Comparison of ENCODE assay signal across 20 cellular contexts in genomic region chr9:32877639-32878217, GRCh38.
DNase-seq lines count a peak whose midpoint lies in the region; ATAC-seq and TF ChIP-seq lines count a peak whose summit lies in the region.
"Had no signal": no experiment of that assay in that cellular context is flagged by ENCODE, and none has a peak within 500 bp of the region (broad histone marks: within the 10 kb centered on the region; RNA-seq: fewer than 3 reads in every experiment).

No MANE protein-coding gene starts in this region.

- H3K36me3 Mint-ChIP-seq in progenitor cell of endocrine pancreas (ENCODE audit: insufficient read depth), result no peaks in the 10 kb centered on the region
- H3K36me3 Mint-ChIP-seq: activated naive CD4-positive, alpha-beta T cell treated with anti-CD3 and anti-CD28 coated beads, Interleukin-2, amount 50 U/mL, for 72 hours had no signal

- H3K27ac ChIP-seq in left ventricle myocardium inferior (replicated peaks) (peak overlapping the region; percentile 52), right cardiac atrium (ENCODE audit: low read length) (no peak overlapping the region), sigmoid colon (no peak overlapping the region)
- H3K27ac ChIP-seq: upper lobe of right lung had no signal

- peaks cover 2% of the 10 kb centered on the region for H3K4me1 Mint-ChIP-seq in progenitor cell of endocrine pancreas (ENCODE audit: low read depth)

- intact Hi-C loops in left ventricle myocardium inferior (cut with micrococcal nuclease), result no loop called here
- intact Hi-C loops in right cardiac atrium (cut with DNase I), result loop anchor here in 1 of 4 donors (10.0 kb wide), 1 partner anchor 93 kb away; the partner anchor contains the start of gene TMEM215
- intact Hi-C loops in sigmoid colon (cut with DNase I), result no loop called here

- H3K27me3 Mint-ChIP-seq in progenitor cell of endocrine pancreas, result peaks cover 17% of the 10 kb centered on the region

- no peak for TF ChIP-seq EP300 in sigmoid colon (IDR thresholded peaks at IDR 0.05)

- no peak for TF ChIP-seq POLR2A in sigmoid colon (IDR thresholded peaks at IDR 0.05)

- no peaks in the 10 kb centered on the region for H3K9me3 ChIP-seq in left ventricle myocardium inferior (replicated peaks)
- H3K9me3 ChIP-seq in right cardiac atrium (ENCODE audit: control insufficient read depth, low read length), result no peaks in the 10 kb centered on the region
- no peaks in the 10 kb centered on the region for H3K9me3 ChIP-seq in sigmoid colon
- H3K9me3 ChIP-seq: upper lobe of right lung had no signal

- H3K27ac Mint-ChIP-seq in progenitor cell of endocrine pancreas, result no peak overlapping the region
- H3K27ac Mint-ChIP-seq: activated naive CD4-positive, alpha-beta T cell treated with anti-CD3 and anti-CD28 coated beads, Interleukin-2, amount 50 U/mL, for 72 hours; B cell had no signal

- peaks cover 29% of the 10 kb centered on the region for H3K4me1 ChIP-seq in left ventricle myocardium inferior
- no peaks in the 10 kb centered on the region for H3K4me1 ChIP-seq in right cardiac atrium (ENCODE audit: control insufficient read depth, insufficient read depth, low read length)
- no peaks in the 10 kb centered on the region for H3K4me1 ChIP-seq in sigmoid colon
- H3K4me1 ChIP-seq: upper lobe of right lung had no signal

- no peak overlapping the region for H3K4me3 Mint-ChIP-seq in progenitor cell of endocrine pancreas (ENCODE audit: low read depth)
- H3K4me3 Mint-ChIP-seq: B cell had no signal

- TF ChIP-seq CTCF in left ventricle myocardium inferior (IDR thresholded peaks at IDR 0.05; ENCODE audit: borderline replicate concordance), result no peak
- TF ChIP-seq CTCF in progenitor cell of endocrine pancreas (IDR thresholded peaks at IDR 0.05; ENCODE audit: unreplicated experiment), result no peak
- TF ChIP-seq CTCF in GM13976 (IDR thresholded peaks at IDR 0.05; ENCODE audit: borderline replicate concordance, control extremely low read depth, extremely low read depth, insufficient read depth, missing control alignments), result no peak
- TF ChIP-seq CTCF in sigmoid colon (IDR thresholded peaks at IDR 0.05), result no peak

- ATAC-seq in right cardiac atrium, result no peak
- ATAC-seq in HG02642 (IDR thresholded peaks at IDR 0.05; ENCODE audit: poor library complexity, unreplicated experiment), result peak; percentile 62
- peak; percentile 66 for ATAC-seq in HG03442 (IDR thresholded peaks at IDR 0.05; ENCODE audit: unreplicated experiment)
- ATAC-seq in HG03135 (IDR thresholded peaks at IDR 0.05; ENCODE audit: unreplicated experiment), result no peak
- ATAC-seq: activated naive CD4-positive, alpha-beta T cell treated with anti-CD3 and anti-CD28 coated beads, Interleukin-2, amount 50 U/mL, for 72 hours; upper lobe of right lung had no signal

- in situ Hi-C loops in GM13976 (cut with MboI; ENCODE audit: low sequenced_read_pairs, unreplicated experiment), result no loop called here

- no peaks in the 10 kb centered on the region for H3K9me3 Mint-ChIP-seq in progenitor cell of endocrine pancreas (ENCODE audit: low read depth)
- H3K9me3 Mint-ChIP-seq: activated naive CD4-positive, alpha-beta T cell treated with anti-CD3 and anti-CD28 coated beads, Interleukin-2, amount 50 U/mL, for 72 hours had no signal

- no peak overlapping the region for H3K4me3 ChIP-seq in left ventricle myocardium inferior
- no peak overlapping the region for H3K4me3 ChIP-seq in right cardiac atrium (ENCODE audit: low read length)
- H3K4me3 ChIP-seq in sigmoid colon, result no peak overlapping the region
- H3K4me3 ChIP-seq: lung, upper lobe of right lung had no signal

- WGBS in right cardiac atrium, result 81% methylated on average over 6 of the region's 6 CpGs
- WGBS in sigmoid colon, 2 donors, result 74 to 77% methylated on average over 6 of the region's 6 CpGs

- H3K27me3 ChIP-seq in left ventricle myocardium inferior (ENCODE audit: low read depth) (no peaks in the 10 kb centered on the region), right cardiac atrium (ENCODE audit: control insufficient read depth, insufficient read depth) (no peaks in the 10 kb centered on the region), sigmoid colon (no peaks in the 10 kb centered on the region)
- H3K27me3 ChIP-seq: upper lobe of right lung had no signal

- DNase-seq in left ventricle myocardium inferior (no peak), right cardiac atrium (no peak), progenitor cell of endocrine pancreas (ENCODE audit: low spot score, unreplicated experiment) (no peak), GM13976 (ENCODE audit: low spot score) (no peak), sigmoid colon (no peak)
- DNase-seq: activated CD4-positive, alpha-beta T cell treated with anti-CD3 and anti-CD28 coated beads for 4 hours; cerebellar nuclear complex; hypothalamus; islet precursor cell; NCI-H774; nucleus accumbens; SIG-M5; T-helper 1 cell; upper lobe of right lung had no signal

- H3K36me3 ChIP-seq in left ventricle myocardium inferior (no peaks in the 10 kb centered on the region), sigmoid colon (no peaks in the 10 kb centered on the region)
- H3K36me3 ChIP-seq: upper lobe of right lung had no signal

Comparison
In these comparisons a context has a peak if more than half of its experiments do, and no peak if none do; other contexts are left out.
1. ATAC-seq: peak in HG02642 (single experiment) and HG03442 (single experiment); none in right cardiac atrium (0 of 2) and HG03135 (single experiment).